Comparison of ENCODE assay signal across 1 cellular context in the genomic region with DNA sequence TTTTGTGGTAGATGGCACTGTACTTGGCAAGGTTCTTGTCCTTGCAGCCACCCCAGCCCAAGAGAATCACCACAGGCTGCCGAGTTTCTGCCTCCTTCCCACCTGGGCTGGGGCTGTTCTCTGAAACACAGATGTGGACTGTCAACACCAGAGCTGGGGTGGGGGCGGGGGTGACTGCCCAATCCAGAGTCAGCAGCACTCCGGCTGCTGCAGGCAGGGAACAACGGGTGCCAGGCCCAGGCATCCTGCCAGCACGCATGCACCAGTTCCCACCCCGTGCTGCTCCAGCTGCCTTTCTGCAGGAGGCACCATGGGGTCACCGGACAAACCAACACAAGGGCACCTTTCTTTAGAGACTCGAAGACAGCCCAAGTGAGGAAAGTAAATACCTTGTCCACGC.
TF ChIP-seq lines count a peak whose summit lies in the region.

No MANE protein-coding gene starts in this region.

TF ChIP-seq in SK-N-SH treated with all-trans-retinoic acid at 6 μM for 48 hours, 23 proteins besides CTCF, POLR2A, EP300 and RAD21 (continued from another document):
- TF ChIP-seq ZFP3 (CRISPR knock-in tag; IDR thresholded peaks at IDR 0.05) (no peak), ZNF8 (CRISPR knock-in tag; IDR thresholded peaks at IDR 0.05) (no peak), RARB (CRISPR knock-in tag; IDR thresholded peaks at IDR 0.05) (no peak), TCF4 (CRISPR knock-in tag; IDR thresholded peaks at IDR 0.05; ENCODE audit: borderline replicate concordance) (peak; percentile 59; the same call in 1 of the 2 replicates), BACH2 (CRISPR knock-in tag; IDR thresholded peaks at IDR 0.05; ENCODE audit: borderline replicate concordance) (no peak), TOX (CRISPR knock-in tag; IDR thresholded peaks at IDR 0.05; ENCODE audit: borderline replicate concordance) (no peak), ESRRG (CRISPR knock-in tag; IDR thresholded peaks at IDR 0.05) (no peak)
